ENCODE assay signal across 17 cellular contexts in the genomic region with DNA sequence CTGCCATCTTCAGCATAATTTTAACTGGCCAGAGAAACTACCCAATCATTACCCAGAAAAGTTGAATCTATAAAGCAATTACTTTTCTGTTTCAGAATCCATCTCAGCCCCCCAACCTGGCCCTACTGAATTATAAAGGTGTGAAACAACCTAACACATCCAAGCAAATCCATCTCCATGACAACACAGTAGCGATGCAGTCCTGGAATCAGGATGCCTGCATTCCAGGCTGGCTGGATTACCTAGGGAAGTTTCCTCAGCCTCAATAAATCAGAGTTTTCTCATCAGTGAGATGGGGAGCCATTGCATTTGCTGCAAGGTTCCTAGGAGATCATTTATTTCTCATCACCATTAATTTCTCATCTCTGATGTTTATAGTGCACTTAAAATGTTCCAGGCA. TPM values are rescaled to one million over a fixed set of nuclear protein-coding genes. Genes with fewer than 3 reads are reported as not detected.
"Had no signal": no experiment of that assay in that cellular context is flagged by ENCODE, and none has a peak within 500 bp of the region (broad histone marks: within the 10 kb centered on the region; RNA-seq: fewer than 3 reads in every experiment).

No MANE protein-coding gene starts in this region.

- H3K27ac ChIP-seq: esophagus squamous epithelium, foreskin keratinocyte, hepatocyte, neutrophil, psoas muscle, right lobe of liver, suprapubic skin, thyroid gland, upper lobe of right lung, vagina had no signal

- DNase-seq: esophagus squamous epithelium; foreskin keratinocyte; mammary epithelial cell; natural killer cell; psoas muscle; retina; stimulated activated CD4-positive, alpha-beta T cell treated with anti-CD3 and anti-CD28 coated beads, Interleukin-4, amount 100 ng/mL, for 1 hour; stimulated activated CD8-positive, alpha-beta memory T cell treated with anti-CD3 and anti-CD28 coated beads, Interleukin-4, amount 100 ng/mL, for 48 hours; stimulated activated naive CD8-positive, alpha-beta T cell treated with anti-CD3 and anti-CD28 coated beads, Interleukin-15, Interleukin-2, amounts not matched to agents 100 U/mL and 50 U/mL, for 24 hours; thyroid gland; upper lobe of right lung had no signal

- H3K9me3 ChIP-seq: esophagus squamous epithelium, neutrophil, psoas muscle, right lobe of liver, suprapubic skin, thyroid gland, upper lobe of right lung, vagina had no signal

- FAIRE-seq: colon had no signal

- H3K36me3 ChIP-seq: neutrophil, right lobe of liver, suprapubic skin, thyroid gland, upper lobe of right lung, vagina had no signal

- H3K4me1 ChIP-seq: psoas muscle had no signal

- H3K27me3 ChIP-seq: esophagus squamous epithelium, foreskin keratinocyte, hepatocyte, neutrophil, right lobe of liver, suprapubic skin, thyroid gland, upper lobe of right lung, vagina had no signal

- H2AFZ ChIP-seq: hepatocyte had no signal

- H3K4me2 ChIP-seq: hepatocyte had no signal

- H3K4me3 ChIP-seq: esophagus squamous epithelium, hepatocyte, psoas muscle, right lobe of liver, suprapubic skin, thyroid gland, upper lobe of right lung, vagina had no signal

RNA-seq across cellular contexts. Expression of a gene that starts 46.0 kb away (rescaled TPM):
- total RNA-seq: natural killer cell had no signal
